ENCODE assay signal across 8 cellular contexts in the genomic region with DNA sequence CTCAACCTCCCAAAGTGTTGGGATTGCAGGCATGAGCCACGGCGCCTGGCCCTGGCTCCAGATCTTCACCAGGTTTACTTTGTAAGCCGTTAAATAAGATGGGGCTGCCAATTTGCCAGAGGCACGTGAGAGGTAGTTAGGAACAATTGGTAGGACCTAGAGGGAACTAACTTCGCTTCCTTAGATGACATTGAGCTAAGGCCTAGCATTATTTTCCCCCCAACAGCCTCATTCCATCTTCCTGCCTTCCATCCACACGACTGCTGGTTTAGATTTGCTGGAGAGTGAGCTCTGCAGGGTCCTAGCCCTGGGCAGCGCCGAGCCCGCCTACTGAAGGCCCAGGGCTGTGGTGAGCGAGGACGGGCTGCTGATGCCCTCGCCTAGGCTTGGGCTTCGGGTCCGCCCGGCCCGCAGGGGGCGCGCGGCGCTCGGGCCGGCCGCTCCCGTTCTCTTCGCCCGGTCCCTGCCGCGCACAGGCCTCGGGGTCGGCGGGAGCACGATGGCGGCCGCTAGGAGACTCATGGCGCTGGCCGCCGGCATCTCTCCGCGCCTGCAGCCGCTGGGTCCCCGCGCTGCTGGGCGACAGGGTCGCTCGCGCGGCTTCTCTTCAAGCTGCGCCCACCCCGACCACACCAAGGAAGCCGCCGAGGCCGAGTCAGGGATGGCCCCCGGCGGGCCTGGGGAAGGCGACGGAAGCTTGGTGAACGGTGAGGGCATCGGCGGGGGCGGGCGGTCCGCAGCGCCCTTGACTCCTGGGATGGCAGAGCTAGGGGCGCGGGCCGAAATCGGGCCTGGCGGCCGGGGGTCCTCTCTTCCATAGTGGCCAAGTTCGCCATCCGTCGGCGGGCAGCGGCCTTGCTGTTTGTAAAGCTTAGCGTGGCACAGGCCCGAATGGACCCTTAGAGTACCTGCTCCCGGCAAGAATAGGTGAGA. TPM values are rescaled to one million over a fixed set of nuclear protein-coding genes. Genes with fewer than 3 reads are reported as not detected.
DNase-seq lines count a peak whose midpoint lies in the region; ATAC-seq, FAIRE-seq and TF ChIP-seq lines count a peak whose summit lies in the region.

No MANE protein-coding gene starts in this region.

- DNase-seq in CD8-positive, alpha-beta memory T cell = peak; percentile 69 to 82 (median 78)
- DNase-seq in NOMO-1 (lab: John Stamatoyannopoulos, UW; ENCODE audit: unreplicated experiment in 2 of 2) (peak; percentile 75 to 85), endothelial cell of umbilical vein (ENCODE audit: low read depth, low spot score) (peak; percentile 85)
- peak; percentile 39 for DNase-seq in activated CD8-positive, alpha-beta memory T cell treated with anti-CD3 and anti-CD28 coated beads, Interleukin-2, amount 50 U/mL, for 24 hours (ENCODE audit: extremely low read depth)
- peak; percentile 64 to 72 for DNase-seq in stimulated activated CD8-positive, alpha-beta memory T cell treated with anti-CD3 and anti-CD28 coated beads, Interleukin-2, amount 100 ng/mL, for 48 hours (ENCODE audit: low read depth in 2 of 2)

- peaks cover 27 to 34% (median 32%) of the 10 kb centered on the region in 3 donors for H3K4me1 Mint-ChIP-seq in CD8-positive, alpha-beta memory T cell

- H3K79me2 ChIP-seq in endothelial cell of umbilical vein (ENCODE audit: control insufficient read depth, insufficient read depth, low read length) = peaks cover 30% of the 10 kb centered on the region

- peak; percentile 82 to 96 for TF ChIP-seq CTCF in endothelial cell of umbilical vein (IDR thresholded peaks at IDR 0.05; ENCODE audit: extremely low read depth in 1 of 2, insufficient read depth in 1 of 2, low read depth in 1 of 2, low read length in 2 of 2)

- peak overlapping the region; percentile 91 for H3K27ac ChIP-seq in CD8-positive, alpha-beta memory T cell (ENCODE audit: low read depth, low read length)
- peak overlapping the region; percentile 68 for H3K27ac ChIP-seq in endothelial cell of umbilical vein (ENCODE audit: insufficient read depth, low read depth, low read length)

- H3K4me2 ChIP-seq in endothelial cell of umbilical vein (ENCODE audit: insufficient read depth, low read length) = peak overlapping the region; percentile 96

- intact Hi-C loops in endothelial cell of umbilical vein (cut with micrococcal nuclease) = loop anchor here (1.0 kb wide), 3 partner anchors 22 to 326 kb away; partner anchors contain the start of gene DHX30

- H3K4me1 ChIP-seq in CD8-positive, alpha-beta memory T cell (ENCODE audit: insufficient read depth, low read length) = peaks cover 19% of the 10 kb centered on the region
- peaks cover 19% of the 10 kb centered on the region for H3K4me1 ChIP-seq in endothelial cell of umbilical vein (ENCODE audit: control insufficient read depth, extremely low read depth, insufficient read depth, low read length)
- H3K4me1 ChIP-seq in mononuclear cell (ENCODE audit: insufficient read depth, low read length) = peaks cover 29% of the 10 kb centered on the region

- H2AFZ ChIP-seq in endothelial cell of umbilical vein (ENCODE audit: low read depth, low read length) = peak overlapping the region; percentile 86

- peak overlapping the region; percentile 88 for H3K4me3 ChIP-seq in CD8-positive, alpha-beta memory T cell (ENCODE audit: low read length)
- H3K4me3 ChIP-seq in endothelial cell of umbilical vein (replicated peaks in 1 of 3; ENCODE audit: insufficient read depth in 1 of 3, low read depth in 1 of 3, low read length in 3 of 3) (peak overlapping the region; percentile 78 to 97 (median 82)), mononuclear cell (ENCODE audit: low read length) (peak overlapping the region; percentile 85)

- H3K9me1 ChIP-seq in endothelial cell of umbilical vein (replicated peaks; ENCODE audit: control insufficient read depth, extremely low read depth, insufficient read depth, low read length) = peaks cover 3% of the 10 kb centered on the region

- H3K36me3 ChIP-seq in CD8-positive, alpha-beta memory T cell (ENCODE audit: insufficient read depth, low read length) = peaks cover 11% of the 10 kb centered on the region
- peaks cover 7 to 13% of the 10 kb centered on the region in 2 experiments for H3K36me3 ChIP-seq in endothelial cell of umbilical vein (ENCODE audit: control insufficient read depth in 2 of 2, extremely low read depth in 1 of 2, insufficient read depth in 2 of 2, low read length in 2 of 2)

- H3K36me3 Mint-ChIP-seq in CD8-positive, alpha-beta memory T cell = peaks cover 4 to 44% (median 12%) of the 10 kb centered on the region in 3 donors

- peak; percentile 83 for TF ChIP-seq POLR2A in endothelial cell of umbilical vein (IDR thresholded peaks at IDR 0.05; ENCODE audit: low read depth, low read length)

- H4K20me1 ChIP-seq in endothelial cell of umbilical vein (replicated peaks; ENCODE audit: control insufficient read depth, extremely low read depth, insufficient read depth, low read length) = no peaks in the 10 kb centered on the region

- dilution Hi-C loops in endothelial cell of umbilical vein (cut with MboI; ENCODE audit: extremely low pct_ligation_motif_present, low sequenced_read_pairs) = no loop called here

- FAIRE-seq in endothelial cell of umbilical vein (lab: Jason Lieb, UNC) = peak; percentile 70

- POLR2A ChIA-PET in CD8-positive, alpha-beta memory T cell (lab: Charles Lee) = interaction anchor here (0.8 to 1.0 kb wide), 2 partner anchors 13 to 43 kb away, joined by 3 to 5 read pairs; partner anchors contain the start of gene SMARCC1
- POLR2A ChIA-PET in endothelial cell of umbilical vein (lab: Charles Lee) = interaction anchor here (0.5 to 1.4 kb wide), 6 partner anchors 10 to 773 kb away, joined by 3 to 7 read pairs (median 4); no protein-coding TSS in a partner anchor

- H3K27ac Mint-ChIP-seq in CD8-positive, alpha-beta memory T cell = peak overlapping the region; percentile 76 to 96 (median 88)

- peak overlapping the region; percentile 86 to 93 (median 89) for H3K4me3 Mint-ChIP-seq in CD8-positive, alpha-beta memory T cell

- CTCF ChIA-PET in CD8-positive, alpha-beta memory T cell (lab: Charles Lee) = interaction anchor here (0.8 to 4.0 kb wide), 22 partner anchors 8 to 349 kb away, joined by 3 to 50 read pairs (median 6); partner anchors contain the start of genes DHX30 and SCAP
- CTCF ChIA-PET in endothelial cell of umbilical vein (lab: Charles Lee) = interaction anchor here (0.7 to 4.1 kb wide), 19 partner anchors 10 to 333 kb away, joined by 3 to 69 read pairs (median 5); partner anchors contain the start of gene DHX30

- BruUV-seq in endothelial cell of umbilical vein (replicated peaks; lab: Mats Ljungman, UMichigan) = no TSS peak

- peak; percentile 94 for ATAC-seq in GM19397 (IDR thresholded peaks at IDR 0.05; ENCODE audit: unreplicated experiment)
- ATAC-seq in HG03565 (IDR thresholded peaks at IDR 0.05; ENCODE audit: unreplicated experiment) = peak; percentile 81

- no peaks in the 10 kb centered on the region for H3K9me3 Mint-ChIP-seq in CD8-positive, alpha-beta memory T cell

- H3K27me3 ChIP-seq in CD8-positive, alpha-beta memory T cell (ENCODE audit: insufficient read depth, low read length, poor library complexity, severe bottlenecking) = no peaks in the 10 kb centered on the region
- H3K27me3 ChIP-seq in endothelial cell of umbilical vein (ENCODE audit: control insufficient read depth in 2 of 2, insufficient read depth in 2 of 2, low read length in 2 of 2) = no peaks in the 10 kb centered on the region
- no peaks in the 10 kb centered on the region for H3K27me3 ChIP-seq in mononuclear cell (ENCODE audit: insufficient read depth, low read length)

- H3K27me3 Mint-ChIP-seq in CD8-positive, alpha-beta memory T cell = no peaks in the 10 kb centered on the region

- H3K9me3 ChIP-seq in CD8-positive, alpha-beta memory T cell (ENCODE audit: low read length) = no peaks in the 10 kb centered on the region
- H3K9me3 ChIP-seq in endothelial cell of umbilical vein (replicated peaks; ENCODE audit: control insufficient read depth, insufficient read depth, low read length) (no peaks in the 10 kb centered on the region), mononuclear cell (ENCODE audit: low read depth, low read length) (no peaks in the 10 kb centered on the region)

- peak overlapping the region; percentile 92 for H3K9ac ChIP-seq in endothelial cell of umbilical vein (replicated peaks; ENCODE audit: extremely low read depth, insufficient read depth, low read length)

TF ChIP-seq in endothelial cell of umbilical vein, 7 proteins besides CTCF, POLR2A, EP300 and RAD21 (continues in another document):
- TF ChIP-seq JUN (IDR thresholded peaks at IDR 0.05; ENCODE audit: borderline replicate concordance, insufficient read depth, insufficient read length, low read depth) = no peak
- peak; percentile 38 for TF ChIP-seq MYC (IDR thresholded peaks at IDR 0.05; ENCODE audit: low read depth, low read length)
- TF ChIP-seq EZH2 (IDR thresholded peaks at IDR 0.05; ENCODE audit: borderline replicate concordance, low read depth, low read length, severe bottlenecking) = no peak
- no peak for TF ChIP-seq GATA2 (IDR thresholded peaks at IDR 0.05; ENCODE audit: insufficient read depth, insufficient read length, low read depth, low read length)

RNA-seq across cellular contexts. Expression of gene DHX30, which starts 21.9 kb away (rescaled TPM):
- 100 to 1,000 TPM; 117 TPM for total RNA-seq in CD8-positive, alpha-beta memory T cell
- 48.3 TPM for polyA plus RNA-seq in CD8-positive, alpha-beta memory T cell
- total RNA-seq in endothelial cell of umbilical vein (85.2 and 86.9 TPM in 2 replicates), mononuclear cell (49.1 TPM)
- polyA plus RNA-seq in endothelial cell of umbilical vein = 79.0 and 80.1 TPM in 2 replicates
- 55.6 and 63.3 TPM in 2 replicates for polyA plus RNA-seq in endothelial cell of umbilical vein (2011; cell fraction: cytosol; rRNA removed)
- polyA plus RNA-seq in endothelial cell of umbilical vein (2011; cell fraction: nucleus; rRNA removed) = 191 and 198 TPM in 2 replicates
- 43.7 and 46.1 TPM in 2 replicates for polyA plus RNA-seq in endothelial cell of umbilical vein (2012)
- polyA minus RNA-seq in endothelial cell of umbilical vein = 76.8 and 84.6 TPM in 2 replicates
- polyA minus RNA-seq in endothelial cell of umbilical vein (2011; cell fraction: cytosol; rRNA and poly(A)+ RNA removed) = 74.7 TPM
- 80.4 and 81.4 TPM in 2 replicates for polyA minus RNA-seq in endothelial cell of umbilical vein (2011; cell fraction: nucleus; rRNA and poly(A)+ RNA removed)

RNA-seq across cellular contexts. Expression of gene SMARCC1, which starts 43.1 kb away (rescaled TPM):
- 100 to 1,000 TPM; 100 to 107 TPM for total RNA-seq in CD8-positive, alpha-beta memory T cell
- polyA plus RNA-seq in CD8-positive, alpha-beta memory T cell = 54.6 TPM
- 123 and 138 TPM in 2 replicates for total RNA-seq in endothelial cell of umbilical vein
- 23.0 and 24.0 TPM in 2 replicates for polyA plus RNA-seq in endothelial cell of umbilical vein
- polyA plus RNA-seq in endothelial cell of umbilical vein (2011; cell fraction: cytosol; rRNA removed) = 23.0 and 25.6 TPM in 2 replicates
- polyA plus RNA-seq in endothelial cell of umbilical vein (2011; cell fraction: nucleus; rRNA removed) = 35.5 and 48.3 TPM in 2 replicates
- polyA plus RNA-seq in endothelial cell of umbilical vein (2012) = 52.6 and 70.4 TPM in 2 replicates
- 82.3 and 116 TPM in 2 replicates for polyA minus RNA-seq in endothelial cell of umbilical vein
- polyA minus RNA-seq in endothelial cell of umbilical vein (2011; cell fraction: cytosol; rRNA and poly(A)+ RNA removed) = 64.7 TPM
- 92.0 and 92.4 TPM in 2 replicates for polyA minus RNA-seq in endothelial cell of umbilical vein (2011; cell fraction: nucleus; rRNA and poly(A)+ RNA removed)
- total RNA-seq in mononuclear cell = 57.0 TPM

Comparison
In these comparisons a context has a peak if more than half of its experiments do, and no peak if none do; other contexts are left out.
1. Peak in every context shown above with its lines: DNase-seq, ATAC-seq, H3K4me3 ChIP-seq and H3K27ac ChIP-seq.